Comparison of ENCODE assay signal across 1 cellular context in genomic region chr4:64799751-64800150, GRCh38.
TF ChIP-seq lines count a peak whose summit lies in the region.

No MANE protein-coding gene starts in this region.

TF ChIP-seq in WTC11, 78 proteins besides CTCF, POLR2A, EP300 and RAD21 (continued from another document):
- TF ChIP-seq FOXP4 (CRISPR knock-in tag; IDR thresholded peaks at IDR 0.05) (no peak), ZBTB43 (CRISPR knock-in tag; IDR thresholded peaks at IDR 0.05) (no peak), MAX (CRISPR knock-in tag; IDR thresholded peaks at IDR 0.05) (no peak), EMX1 (CRISPR knock-in tag; IDR thresholded peaks at IDR 0.05) (no peak), ARID4B (CRISPR knock-in tag; IDR thresholded peaks at IDR 0.05; ENCODE audit: borderline replicate concordance) (no peak), MLX (CRISPR knock-in tag; IDR thresholded peaks at IDR 0.05) (no peak), E2F5 (CRISPR knock-in tag; IDR thresholded peaks at IDR 0.05) (no peak), NR3C1 (CRISPR knock-in tag; conservative IDR thresholded peaks at IDR 0.05; ENCODE audit: low read depth) (no peak)
